In the genomic region with DNA sequence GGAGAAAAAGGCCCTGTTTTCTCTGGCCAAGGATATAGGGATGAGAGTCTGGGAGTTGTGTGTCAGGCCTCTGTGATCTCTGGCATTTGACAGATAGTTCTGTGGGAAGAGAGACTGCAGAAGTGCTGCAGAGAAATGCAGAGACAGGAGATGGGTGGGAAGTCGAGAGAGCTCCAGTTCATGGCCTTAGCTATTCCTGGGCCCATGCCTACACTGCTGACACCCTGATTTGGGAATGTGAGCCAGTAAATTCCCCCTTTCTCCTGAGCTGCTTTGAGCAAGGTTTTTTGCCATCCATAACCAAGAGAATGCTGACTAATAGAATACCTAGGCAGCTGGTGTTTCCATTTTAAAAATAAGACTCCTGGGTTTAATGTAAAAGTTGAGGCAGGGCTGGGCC, we compare ENCODE assay signal across 29 cellular contexts.
"Had no signal": no experiment of that assay in that cellular context is flagged by ENCODE, and none has a peak within 500 bp of the region (broad histone marks: within the 10 kb centered on the region; RNA-seq: fewer than 3 reads in every experiment).

No MANE protein-coding gene starts in this region.

- ATAC-seq: naive thymus-derived CD4-positive, alpha-beta T cell; natural killer cell; pancreas; right cardiac atrium; right lobe of liver; stimulated activated memory B cell treated with anti-CD40 and anti-IgM and Interleukin-4, amounts not matched to agents 10 μg/mL and 1 μg/mL and 100 μg/mL, for 72 hours had no signal

- H3K9me3 Mint-ChIP-seq: naive thymus-derived CD4-positive, alpha-beta T cell; natural killer cell; stimulated activated memory B cell treated with anti-CD40 and anti-IgM and Interleukin-4, amounts not matched to agents 10 μg/mL and 1 μg/mL and 100 μg/mL, for 72 hours; stimulated activated naive CD8-positive, alpha-beta T cell treated with anti-CD3 and anti-CD28 coated beads, Interleukin-15, Interleukin-2, amounts not matched to agents 100 ng/mL and 50 ng/mL, for 24 hours had no signal

- H3K4me3 ChIP-seq: neural progenitor cell, pancreas, prostate gland, right lobe of liver, sigmoid colon, skin epidermis, smooth muscle cell, spleen, stomach, thoracic aorta, thyroid gland, tibial nerve, upper lobe of left lung, vagina had no signal

- FAIRE-seq: pancreas, urothelium cell line had no signal

- H3K4me1 Mint-ChIP-seq: natural killer cell; nephron; neural progenitor cell; stimulated activated memory B cell treated with anti-CD40 and anti-IgM and Interleukin-4, amounts not matched to agents 10 μg/mL and 1 μg/mL and 100 μg/mL, for 72 hours had no signal

- H3K9me3 ChIP-seq: pancreas, prostate gland, right lobe of liver, sigmoid colon, spleen, stomach, thoracic aorta, thyroid gland, tibial nerve, upper lobe of left lung, vagina had no signal

- H2AFZ ChIP-seq: neural progenitor cell had no signal

- H3K36me3 Mint-ChIP-seq: naive thymus-derived CD4-positive, alpha-beta T cell; natural killer cell; neural progenitor cell; stimulated activated memory B cell treated with anti-CD40 and anti-IgM and Interleukin-4, amounts not matched to agents 10 μg/mL and 1 μg/mL and 100 μg/mL, for 72 hours had no signal

- H3K9ac ChIP-seq: neural progenitor cell had no signal

- DNase-seq: naive thymus-derived CD4-positive, alpha-beta T cell; natural killer cell; occipital lobe; pancreas; right cardiac atrium; right lobe of liver; sigmoid colon; spleen; stimulated activated CD4-positive, alpha-beta T cell treated with anti-CD3 and anti-CD28 coated beads, Interleukin-12 subunit alpha, Interleukin-12 subunit beta, amount 100 ng/mL, for 4 hours; stimulated activated CD4-positive, alpha-beta T cell treated with anti-CD3 and anti-CD28 coated beads, Interleukin-1b, Interleukin-23, amount 100 ng/mL, for 48 hours; stimulated activated CD4-positive, alpha-beta T cell treated with anti-CD3 and anti-CD28 coated beads, Interleukin-4, amount 100 ng/mL, for 1 hour; stimulated activated CD4-positive, alpha-beta T cell treated with anti-CD3 and anti-CD28 coated beads, Interleukin-4, amount 100 ng/mL, for 4 hours; stimulated activated CD8-positive, alpha-beta memory T cell treated with anti-CD3 and anti-CD28 coated beads, Interleukin-4, amount 100 ng/mL, for 48 hours; stimulated activated naive CD4-positive, alpha-beta T cell treated with Interleukin-2 at 50 U/mL for 16 hours; stomach; thyroid gland; trophoblast cell; upper lobe of left lung had no signal

- H3K4me2 ChIP-seq: neural progenitor cell, smooth muscle cell had no signal

- H3K27me3 Mint-ChIP-seq: stimulated activated memory B cell treated with anti-CD40 and anti-IgM and Interleukin-4, amounts not matched to agents 10 μg/mL and 1 μg/mL and 100 μg/mL, for 72 hours had no signal

- H3K27ac ChIP-seq: neural progenitor cell, pancreas, prostate gland, right lobe of liver, sigmoid colon, skin epidermis, spleen, stomach, thoracic aorta, thyroid gland, tibial nerve, upper lobe of left lung, vagina had no signal

- H3K4me3 Mint-ChIP-seq: naive thymus-derived CD4-positive, alpha-beta T cell; natural killer cell; nephron; neural progenitor cell; stimulated activated memory B cell treated with anti-CD40 and anti-IgM and Interleukin-4, amounts not matched to agents 10 μg/mL and 1 μg/mL and 100 μg/mL, for 72 hours; stimulated activated naive CD8-positive, alpha-beta T cell treated with anti-CD3 and anti-CD28 coated beads, Interleukin-15, Interleukin-2, amounts not matched to agents 100 ng/mL and 50 ng/mL, for 24 hours had no signal

- H3K27ac Mint-ChIP-seq: naive thymus-derived CD4-positive, alpha-beta T cell; natural killer cell; nephron; neural progenitor cell; stimulated activated memory B cell treated with anti-CD40 and anti-IgM and Interleukin-4, amounts not matched to agents 10 μg/mL and 1 μg/mL and 100 μg/mL, for 72 hours; stimulated activated naive CD8-positive, alpha-beta T cell treated with anti-CD3 and anti-CD28 coated beads, Interleukin-15, Interleukin-2, amounts not matched to agents 100 ng/mL and 50 ng/mL, for 24 hours had no signal

- H3K4me1 ChIP-seq: neural progenitor cell, pancreas, prostate gland, right lobe of liver, sigmoid colon, spleen, stomach, thyroid gland, tibial nerve, upper lobe of left lung, vagina had no signal

- H3K27me3 ChIP-seq: neural progenitor cell, pancreas, right lobe of liver, sigmoid colon, spleen, stomach, thyroid gland, tibial nerve, upper lobe of left lung, vagina had no signal

- H3K36me3 ChIP-seq: neural progenitor cell, pancreas, prostate gland, right lobe of liver, sigmoid colon, spleen, stomach, thoracic aorta, thyroid gland, tibial nerve, upper lobe of left lung, vagina had no signal
